Comparison of ENCODE assay signal across 12 cellular contexts in the genomic region with DNA sequence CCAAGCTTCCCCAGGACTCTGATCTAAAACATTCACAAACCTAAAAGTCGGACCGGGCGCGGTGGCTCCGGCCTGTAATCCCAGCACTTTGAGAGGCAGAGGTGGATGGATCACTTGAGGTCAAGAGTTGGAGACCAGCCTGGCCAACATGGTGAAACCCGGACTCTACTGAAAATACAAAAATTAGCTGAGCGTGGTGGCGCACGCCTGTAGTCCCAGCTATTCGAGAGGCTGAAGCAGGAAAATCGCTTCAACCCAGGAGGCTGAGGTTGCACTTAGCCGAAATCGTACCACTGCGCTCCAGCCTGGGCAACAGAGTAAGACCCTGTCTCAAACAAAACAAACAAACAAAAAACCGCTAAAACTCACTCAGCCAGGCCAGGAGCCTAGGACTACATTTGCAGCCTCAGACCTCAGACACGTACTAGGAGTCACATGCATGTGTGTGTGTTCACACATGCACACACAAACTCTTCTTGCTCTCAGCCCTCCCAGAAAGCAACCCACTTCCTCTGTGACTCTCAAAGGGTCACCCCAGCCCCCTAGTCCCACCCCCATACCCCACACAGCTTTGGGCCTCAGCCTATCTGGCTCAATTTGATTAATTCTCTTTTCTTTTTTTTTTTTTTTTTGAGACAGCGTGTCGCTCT. TPM values are rescaled to one million over a fixed set of nuclear protein-coding genes. Genes with fewer than 3 reads are reported as not detected.
A peak's percentile ranks its signal among the peaks of the same experiment; 100 is the strongest.
DNase-seq lines count a peak whose midpoint lies in the region; ATAC-seq and TF ChIP-seq lines count a peak whose summit lies in the region.
"Had no signal": no experiment of that assay in that cellular context is flagged by ENCODE, and none has a peak within 500 bp of the region (broad histone marks: within the 10 kb centered on the region; RNA-seq: fewer than 3 reads in every experiment).

No MANE protein-coding gene starts in this region.

- peak overlapping the region; percentile 59 for H3K4me3 Mint-ChIP-seq in activated naive CD4-positive, alpha-beta T cell treated with anti-CD3 and anti-CD28 coated beads, Interleukin-2, amount 50 U/mL, for 24 hours
- H3K4me3 Mint-ChIP-seq in activated T-helper 17 cell treated with anti-CD3 and anti-CD28 coated beads, Interleukin-2, amount 50 U/mL, for 72 hours = peak overlapping the region; percentile 46

- H3K9me3 Mint-ChIP-seq in activated naive CD4-positive, alpha-beta T cell treated with anti-CD3 and anti-CD28 coated beads, Interleukin-2, amount 50 U/mL, for 24 hours = no peaks in the 10 kb centered on the region
- H3K9me3 Mint-ChIP-seq in activated T-helper 17 cell treated with anti-CD3 and anti-CD28 coated beads, Interleukin-2, amount 50 U/mL, for 72 hours = no peaks in the 10 kb centered on the region
- H3K9me3 Mint-ChIP-seq: activated naive CD4-positive, alpha-beta T cell treated with anti-CD3 and anti-CD28 coated beads, Interleukin-2, amount 50 U/mL, for 72 hours had no signal

- no peak for TF ChIP-seq POLR2A in suprapubic skin (IDR thresholded peaks at IDR 0.05)

- peaks cover 26% of the 10 kb centered on the region for H3K27me3 Mint-ChIP-seq in activated naive CD4-positive, alpha-beta T cell treated with anti-CD3 and anti-CD28 coated beads, Interleukin-2, amount 50 U/mL, for 24 hours
- H3K27me3 Mint-ChIP-seq in activated T-helper 17 cell treated with anti-CD3 and anti-CD28 coated beads, Interleukin-2, amount 50 U/mL, for 72 hours = peaks cover 37% of the 10 kb centered on the region

- no peak for ATAC-seq in activated T-helper 17 cell treated with anti-CD3 and anti-CD28 coated beads, Interleukin-2, amount 50 U/mL, for 72 hours (replicated peaks)

- no peaks in the 10 kb centered on the region for H3K36me3 Mint-ChIP-seq in activated naive CD4-positive, alpha-beta T cell treated with anti-CD3 and anti-CD28 coated beads, Interleukin-2, amount 50 U/mL, for 24 hours
- peaks cover 9% of the 10 kb centered on the region for H3K36me3 Mint-ChIP-seq in activated T-helper 17 cell treated with anti-CD3 and anti-CD28 coated beads, Interleukin-2, amount 50 U/mL, for 72 hours (ENCODE audit: low read depth)

- H3K9me3 ChIP-seq in iPS-15b (ENCODE audit: control insufficient read depth, insufficient read depth, low read length) (no peaks in the 10 kb centered on the region), suprapubic skin (no peaks in the 10 kb centered on the region)

- H3K27me3 ChIP-seq in iPS-15b (ENCODE audit: control insufficient read depth, insufficient read depth, low read length) (no peaks in the 10 kb centered on the region), suprapubic skin (peaks cover 14% of the 10 kb centered on the region)

- no peak for TF ChIP-seq CTCF in suprapubic skin (IDR thresholded peaks at IDR 0.05)

- peak overlapping the region; percentile 96 for H3K27ac ChIP-seq in suprapubic skin

- H3K36me3 ChIP-seq in iPS-15b (ENCODE audit: control insufficient read depth, insufficient read depth, low read length) (peaks cover 5% of the 10 kb centered on the region), suprapubic skin (no peaks in the 10 kb centered on the region)

- H3K4me3 ChIP-seq in iPS-15b (ENCODE audit: low read depth, low read length) (peak overlapping the region; percentile 50), suprapubic skin (peak overlapping the region; percentile 63)

- H3K9ac ChIP-seq in iPS-15b (ENCODE audit: low read depth, low read length) = no peak overlapping the region

- H3K27ac Mint-ChIP-seq in activated naive CD4-positive, alpha-beta T cell treated with anti-CD3 and anti-CD28 coated beads, Interleukin-2, amount 50 U/mL, for 24 hours = no peak overlapping the region
- no peak overlapping the region for H3K27ac Mint-ChIP-seq in activated T-helper 17 cell treated with anti-CD3 and anti-CD28 coated beads, Interleukin-2, amount 50 U/mL, for 72 hours
- H3K27ac Mint-ChIP-seq: activated naive CD4-positive, alpha-beta T cell treated with anti-CD3 and anti-CD28 coated beads, Interleukin-2, amount 50 U/mL, for 72 hours had no signal

- peaks cover 11% of the 10 kb centered on the region for H3K4me1 Mint-ChIP-seq in activated naive CD4-positive, alpha-beta T cell treated with anti-CD3 and anti-CD28 coated beads, Interleukin-2, amount 50 U/mL, for 24 hours
- H3K4me1 Mint-ChIP-seq in activated T-helper 17 cell treated with anti-CD3 and anti-CD28 coated beads, Interleukin-2, amount 50 U/mL, for 72 hours = peaks cover 5% of the 10 kb centered on the region

- TF ChIP-seq EP300 in suprapubic skin (IDR thresholded peaks at IDR 0.05) = no peak

- no peak for DNase-seq in activated naive CD4-positive, alpha-beta T cell treated with anti-CD3 and anti-CD28 coated beads, Interleukin-2, amount 50 U/mL, for 16 hours
- DNase-seq in suprapubic skin (ENCODE audit: low spot score in 2 of 2) = no peak
- no peak for DNase-seq in kidney glomerular epithelial cell (lab: John Stamatoyannopoulos, UW)
- DNase-seq in NCI-H2196 treated with DMSO at 0.1 percent for 48 hours (lab: John Stamatoyannopoulos, UW; ENCODE audit: unreplicated experiment) = no peak
- DNase-seq in NCI-H526 (lab: John Stamatoyannopoulos, UW) = no peak
- DNase-seq: C1 segment of cervical spinal cord, NCI-H82 had no signal

- H3K4me1 ChIP-seq in iPS-15b (ENCODE audit: control insufficient read depth, insufficient read depth, low read length) (peaks cover 7% of the 10 kb centered on the region), suprapubic skin (peaks cover 47% of the 10 kb centered on the region)

- WGBS in suprapubic skin = 92% methylated on average over 18 of the region's 18 CpGs

RNA-seq across cellular contexts. Expression of a gene that starts 0.7 kb away (rescaled TPM):
- under 1 TPM; 0.06 to 0.29 TPM for total RNA-seq in activated T-helper 17 cell treated with anti-CD3 and anti-CD28 coated beads, Interleukin-2, amount 50 U/mL, for 72 hours
- total RNA-seq in suprapubic skin = 100 to 1,000 TPM; 205 to 253 (median 245) TPM

RNA-seq across cellular contexts. Expression of a gene that starts 30.7 kb away (rescaled TPM):
- total RNA-seq in activated T-helper 17 cell treated with anti-CD3 and anti-CD28 coated beads, Interleukin-2, amount 50 U/mL, for 72 hours = under 1 TPM in 1 of 2 donors, not detected in 1; 0.24 TPM
- total RNA-seq in suprapubic skin = 10 to 100 TPM in 3 of 4 donors, 1 to 10 TPM in 1; 8.0 to 81.6 (median 47.5) TPM
- total RNA-seq: glomerular endothelial cell had no signal

Comparison
In these comparisons a context has a peak if more than half of its experiments do, and no peak if none do; other contexts are left out.
1. RNA of a gene that starts 0.7 kb away (total RNA-seq): 205 to 253 TPM in suprapubic skin; 0.06 to 0.29 TPM in activated T-helper 17 cell treated with anti-CD3 and anti-CD28 coated beads, Interleukin-2, amount 50 U/mL, for 72 hours; every median in the first group is over 100 times any median in the second.
2. RNA of a gene that starts 30.7 kb away (total RNA-seq): 8.0 to 81.6 TPM in suprapubic skin; 0.24 TPM in activated T-helper 17 cell treated with anti-CD3 and anti-CD28 coated beads, Interleukin-2, amount 50 U/mL, for 72 hours; every median in the first group is over 4 times any median in the second.